In the genomic region with DNA sequence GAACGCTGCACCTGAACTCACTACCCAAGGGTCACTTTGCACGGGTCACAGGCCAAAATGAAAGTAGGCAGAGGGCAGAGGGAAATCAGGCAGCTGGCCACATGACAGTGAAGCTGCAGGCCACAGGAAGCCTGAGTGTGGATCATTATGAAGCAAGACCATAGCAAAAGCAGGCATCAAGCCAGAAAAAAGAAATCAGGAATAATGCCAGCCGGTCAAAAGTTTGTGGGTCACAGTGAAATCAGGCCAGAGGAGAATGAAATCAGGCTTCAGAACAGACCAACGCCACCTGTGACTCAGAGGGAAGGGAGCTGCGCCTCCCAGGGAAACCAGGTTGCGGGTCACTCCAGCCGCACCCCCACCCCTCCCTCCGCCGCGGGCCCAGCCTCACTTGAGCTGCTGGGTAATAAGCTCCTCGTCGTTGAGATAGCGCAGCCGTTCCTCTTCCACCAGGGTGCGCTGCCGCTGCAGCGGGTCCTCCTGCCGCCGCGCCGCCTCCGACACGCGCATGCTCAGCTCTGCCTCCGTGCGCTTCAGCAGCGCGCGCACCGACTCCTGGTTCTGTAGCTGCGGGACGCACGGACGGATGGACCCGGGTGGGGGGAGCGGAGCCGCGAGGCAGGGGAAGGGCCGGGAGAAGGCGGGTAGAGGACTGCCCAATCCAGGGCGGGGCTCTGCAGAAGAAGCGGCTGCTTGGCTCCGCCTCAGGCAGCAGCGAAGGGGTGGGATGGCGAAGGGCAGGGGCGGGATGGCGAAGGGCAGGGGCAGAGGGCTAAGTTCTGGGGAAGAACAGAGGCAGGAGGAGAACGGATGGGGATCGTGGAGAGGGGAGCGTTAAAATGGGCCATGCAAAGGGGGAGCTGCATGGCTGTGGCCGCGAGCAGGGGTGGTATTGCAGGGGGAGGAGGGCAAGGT, we compare ENCODE assay signal across 8 cellular contexts. TPM values are rescaled to one million over a fixed set of nuclear protein-coding genes. Genes with fewer than 3 reads are reported as not detected.
A peak's percentile ranks its signal among the peaks of the same experiment; 100 is the strongest.
DNase-seq lines count a peak whose midpoint lies in the region; ATAC-seq and TF ChIP-seq lines count a peak whose summit lies in the region.

No MANE protein-coding gene starts in this region.

- no peaks in the 10 kb centered on the region for H3K9me3 Mint-ChIP-seq in Calu3 (ENCODE audit: low read depth, unreplicated experiment)
- H3K9me3 Mint-ChIP-seq in natural killer cell treated with Interleukin-12 subunit alpha and Interleukin-12 subunit beta and Interleukin-15 and Interleukin-18, amount 100 ng/mL, for 72 hours: no peaks in the 10 kb centered on the region
- no peaks in the 10 kb centered on the region for H3K9me3 Mint-ChIP-seq in stimulated activated naive B cell treated with anti-CD40 and anti-IgM and Interleukin-4, amounts not matched to agents 10 μg/mL and 1 μg/mL and 100 μg/mL, for 72 hours

- no peaks in the 10 kb centered on the region for H3K36me3 ChIP-seq in MG63

- peaks cover 35% of the 10 kb centered on the region for H3K36me3 Mint-ChIP-seq in Calu3 (ENCODE audit: insufficient read depth, unreplicated experiment)
- H3K36me3 Mint-ChIP-seq in natural killer cell treated with Interleukin-12 subunit alpha and Interleukin-12 subunit beta and Interleukin-15 and Interleukin-18, amount 100 ng/mL, for 72 hours: no peaks in the 10 kb centered on the region
- no peaks in the 10 kb centered on the region for H3K36me3 Mint-ChIP-seq in stimulated activated naive B cell treated with anti-CD40 and anti-IgM and Interleukin-4, amounts not matched to agents 10 μg/mL and 1 μg/mL and 100 μg/mL, for 72 hours

- BruUV-seq in Calu3 (replicated peaks; lab: Mats Ljungman, UMichigan): no TSS peak

- TF ChIP-seq CTCF in Calu3 (IDR thresholded peaks at IDR 0.05; ENCODE audit: unreplicated experiment): peak; percentile 100

- peak overlapping the region; percentile 78 for H3K4me3 Mint-ChIP-seq in Calu3 (ENCODE audit: low read depth, unreplicated experiment)
- peak overlapping the region; percentile 92 for H3K4me3 Mint-ChIP-seq in natural killer cell treated with Interleukin-12 subunit alpha and Interleukin-12 subunit beta and Interleukin-15 and Interleukin-18, amount 100 ng/mL, for 72 hours
- H3K4me3 Mint-ChIP-seq in stimulated activated naive B cell treated with anti-CD40 and anti-IgM and Interleukin-4, amounts not matched to agents 10 μg/mL and 1 μg/mL and 100 μg/mL, for 72 hours: peak overlapping the region; percentile 85 to 95

- H3K27me3 ChIP-seq in MG63: peaks cover 4% of the 10 kb centered on the region; the same call in 1 of the 2 replicates

- peak; percentile 64 for ATAC-seq in GM21786 (IDR thresholded peaks at IDR 0.05; ENCODE audit: unreplicated experiment)
- peak; percentile 86 to 88 for ATAC-seq in natural killer cell treated with Interleukin-12 subunit alpha and Interleukin-12 subunit beta and Interleukin-15 and Interleukin-18, amount 100 ng/mL, for 72 hours
- ATAC-seq in stimulated activated naive B cell treated with anti-CD40 and anti-IgM and Interleukin-4, amounts not matched to agents 10 μg/mL and 1 μg/mL and 100 μg/mL, for 72 hours (replicated peaks): peak; percentile 78 to 83

- intact Hi-C loops in Calu3 (cut with micrococcal nuclease; ENCODE audit: unreplicated experiment): loop anchor here (1.0 kb wide), 2 partner anchors 26 to 105 kb away; no protein-coding TSS in a partner anchor

- H3K27me3 Mint-ChIP-seq in Calu3 (ENCODE audit: unreplicated experiment): peaks cover 10% of the 10 kb centered on the region
- peaks cover 30 to 40% of the 10 kb centered on the region in 2 donors for H3K27me3 Mint-ChIP-seq in natural killer cell treated with Interleukin-12 subunit alpha and Interleukin-12 subunit beta and Interleukin-15 and Interleukin-18, amount 100 ng/mL, for 72 hours
- peaks cover 23 to 28% of the 10 kb centered on the region in 2 donors for H3K27me3 Mint-ChIP-seq in stimulated activated naive B cell treated with anti-CD40 and anti-IgM and Interleukin-4, amounts not matched to agents 10 μg/mL and 1 μg/mL and 100 μg/mL, for 72 hours

- peak overlapping the region; percentile 36 for H3K4me3 ChIP-seq in MG63

- H3K9me3 ChIP-seq in MG63: no peaks in the 10 kb centered on the region

- H3K4me1 Mint-ChIP-seq in Calu3 (ENCODE audit: low read depth, unreplicated experiment): peaks cover 43% of the 10 kb centered on the region
- peaks cover 19 to 26% of the 10 kb centered on the region in 2 donors for H3K4me1 Mint-ChIP-seq in natural killer cell treated with Interleukin-12 subunit alpha and Interleukin-12 subunit beta and Interleukin-15 and Interleukin-18, amount 100 ng/mL, for 72 hours (ENCODE audit: low read depth in 2 of 2)
- peaks cover 27 to 47% of the 10 kb centered on the region in 2 donors for H3K4me1 Mint-ChIP-seq in stimulated activated naive B cell treated with anti-CD40 and anti-IgM and Interleukin-4, amounts not matched to agents 10 μg/mL and 1 μg/mL and 100 μg/mL, for 72 hours

- CTCF ChIA-PET in Calu3 (lab: Charles Lee): interaction anchor here (0.6 to 9.8 kb wide), 68 partner anchors 9 to 1564 kb away, joined by 3 to 496 read pairs (median 6); a partner anchor contains a TSS

- H3K27ac Mint-ChIP-seq in Calu3 (ENCODE audit: unreplicated experiment): peak overlapping the region; percentile 52
- peak overlapping the region in 1 of 2 donors; percentile 82 for H3K27ac Mint-ChIP-seq in natural killer cell treated with Interleukin-12 subunit alpha and Interleukin-12 subunit beta and Interleukin-15 and Interleukin-18, amount 100 ng/mL, for 72 hours
- peak overlapping the region; percentile 69 for H3K27ac Mint-ChIP-seq in stimulated activated naive B cell treated with anti-CD40 and anti-IgM and Interleukin-4, amounts not matched to agents 10 μg/mL and 1 μg/mL and 100 μg/mL, for 72 hours

- peak; percentile 100 for DNase-seq in Calu3
- DNase-seq in MG63: peak; percentile 95
- peak; percentile 95 to 97 for DNase-seq in SHP77 (lab: John Stamatoyannopoulos, UW)
- peak; percentile 96 for DNase-seq in activated effector memory CD4-positive, alpha-beta T cell treated with anti-CD3 and anti-CD28 coated beads, Interleukin-2, amount 50 U/mL, for 16 hours
- DNase-seq in fibroblast of the conjunctiva (ENCODE audit: low read depth): peak; percentile 89
- peak; percentile 93 for DNase-seq in natural killer cell treated with Interleukin-12 subunit alpha and Interleukin-12 subunit beta and Interleukin-15 and Interleukin-18, amount 100 ng/mL, for 72 hours (ENCODE audit: low spot score)
- peak; percentile 86 for DNase-seq in stimulated activated naive B cell treated with anti-CD40 and anti-IgM and Interleukin-4, amounts not matched to agents 10 μg/mL and 1 μg/mL and 100 μg/mL, for 72 hours

RNA-seq across cellular contexts. Expression of a gene that starts 47.7 kb away (rescaled TPM):
- 46.6 and 46.7 TPM in 2 replicates for total RNA-seq in Calu3 (2022)
- total RNA-seq in MG63 (2014; rRNA removed; shearing (Covaris generic); ENCODE audit: low replicate concordance): 0.05 and 0.07 TPM in 2 replicates
- under 1 TPM; 0.05 to 0.28 TPM for total RNA-seq in natural killer cell treated with Interleukin-12 subunit alpha and Interleukin-12 subunit beta and Interleukin-15 and Interleukin-18, amount 100 ng/mL, for 72 hours

Comparison
In these comparisons a context has a peak if more than half of its experiments do, and no peak if none do; other contexts are left out.
1. Peak in every context shown above with its lines: DNase-seq, ATAC-seq and H3K4me3 ChIP-seq.
2. RNA of a gene that starts 47.7 kb away (total RNA-seq): 46.6 to 46.7 TPM in Calu3; 0.05 to 0.28 TPM in natural killer cell treated with Interleukin-12 subunit alpha and Interleukin-12 subunit beta and Interleukin-15 and Interleukin-18, amount 100 ng/mL, for 72 hours and 0.05 to 0.07 TPM in MG63; every median in the first group is over 10 times any median in the second.